ENCODE assay signal across 18 cellular contexts in genomic region chr6:158358450-158359077, GRCh38. TPM values are rescaled to one million over a fixed set of nuclear protein-coding genes. Genes with fewer than 3 reads are reported as not detected.
DNase-seq lines count a peak whose midpoint lies in the region; ATAC-seq and TF ChIP-seq lines count a peak whose summit lies in the region.
"Had no signal": no experiment of that assay in that cellular context is flagged by ENCODE, and none has a peak within 500 bp of the region (broad histone marks: within the 10 kb centered on the region; RNA-seq: fewer than 3 reads in every experiment).

No MANE protein-coding gene starts in this region.

- H3K4me1 Mint-ChIP-seq in activated CD4-positive, alpha-beta T cell treated with anti-CD3 and anti-CD28 coated beads, Interleukin-2, amount 10 ng/mL, durations not matched to agents 7 days and 5 days = peaks cover 31% of the 10 kb centered on the region

- no peaks in the 10 kb centered on the region for H3K4me1 ChIP-seq in colonic mucosa
- H3K4me1 ChIP-seq: ascending aorta, testis had no signal

- no peak overlapping the region for H3K4me3 ChIP-seq in colonic mucosa
- H3K4me3 ChIP-seq: ascending aorta, SK-N-MC, testis had no signal

- no peaks in the 10 kb centered on the region for H3K36me3 ChIP-seq in colonic mucosa
- H3K36me3 ChIP-seq: ascending aorta had no signal

- H3K27ac Mint-ChIP-seq in activated CD4-positive, alpha-beta T cell treated with anti-CD3 and anti-CD28 coated beads, Interleukin-2, amount 10 ng/mL, durations not matched to agents 7 days and 5 days = peak overlapping the region; percentile 32

- no peaks in the 10 kb centered on the region for H3K9me3 ChIP-seq in colonic mucosa
- H3K9me3 ChIP-seq: ascending aorta, Caco-2, testis had no signal

- POLR2A ChIA-PET in activated CD4-positive, alpha-beta T cell treated with anti-CD3 and anti-CD28 coated beads, Interleukin-2, amount 10 ng/mL, durations not matched to agents 7 days and 5 days (lab: Charles Lee) = no interaction called here

- CTCF ChIA-PET in activated CD4-positive, alpha-beta T cell treated with anti-CD3 and anti-CD28 coated beads, Interleukin-2, amount 10 ng/mL, durations not matched to agents 7 days and 5 days (lab: Charles Lee) = no interaction called here

- no peak for TF ChIP-seq CTCF in colonic mucosa (IDR thresholded peaks at IDR 0.05)

- no peak overlapping the region for H3K9ac ChIP-seq in colonic mucosa (ENCODE audit: low read depth in 2 of 2, low read length in 2 of 2)

- in situ Hi-C loops in ACHN (cut with HindIII; ENCODE audit: low pct_ligation_motif_present, low pct_unique_long_range_greater_than_20kb, low sequenced_read_pairs) = no loop called here

- DNase-seq in activated CD4-positive, alpha-beta T cell treated with anti-CD3 and anti-CD28 coated beads, Interleukin-2, amount 10 ng/mL, durations not matched to agents 7 days and 5 days = no peak
- no peak for DNase-seq in activated CD4-positive, alpha-beta T cell treated with anti-CD3 and anti-CD28 coated beads for 4 hours
- DNase-seq in NCI-H2029 treated with DMSO at 0.1 percent for 48 hours (lab: John Stamatoyannopoulos, UW) = peak; percentile 20
- peak; percentile 56 for DNase-seq in colonic mucosa
- no peak for DNase-seq in substantia nigra (lab: John Stamatoyannopoulos, UW)
- no peak for DNase-seq in ACHN
- DNase-seq: activated gamma-delta T cell, Caco-2, cortex of kidney, kidney, MM.1S, NCI-H2171, testis had no signal

- no peak overlapping the region for H3K4me3 Mint-ChIP-seq in activated CD4-positive, alpha-beta T cell treated with anti-CD3 and anti-CD28 coated beads, Interleukin-2, amount 10 ng/mL, durations not matched to agents 7 days and 5 days

- H3K9me3 Mint-ChIP-seq in activated CD4-positive, alpha-beta T cell treated with anti-CD3 and anti-CD28 coated beads, Interleukin-2, amount 10 ng/mL, durations not matched to agents 7 days and 5 days = no peaks in the 10 kb centered on the region

- no peak for ATAC-seq in HG03432 (IDR thresholded peaks at IDR 0.05; ENCODE audit: unreplicated experiment)
- ATAC-seq in GM21423 (IDR thresholded peaks at IDR 0.05; ENCODE audit: unreplicated experiment) = no peak

- H3K27ac ChIP-seq in colonic mucosa (no peak overlapping the region), substantia nigra (ENCODE audit: low read depth, low read length, poor library complexity, severe bottlenecking) (peak overlapping the region; percentile 20)
- H3K27ac ChIP-seq: ascending aorta, SK-N-MC, testis, VCaP had no signal

- no peaks in the 10 kb centered on the region for H3K27me3 Mint-ChIP-seq in activated CD4-positive, alpha-beta T cell treated with anti-CD3 and anti-CD28 coated beads, Interleukin-2, amount 10 ng/mL, durations not matched to agents 7 days and 5 days

- peaks cover 2% of the 10 kb centered on the region for H3K36me3 Mint-ChIP-seq in activated CD4-positive, alpha-beta T cell treated with anti-CD3 and anti-CD28 coated beads, Interleukin-2, amount 10 ng/mL, durations not matched to agents 7 days and 5 days (ENCODE audit: low read depth)

- intact Hi-C loops in colonic mucosa (cut with DNase I) = no loop called here

- H3K27me3 ChIP-seq in colonic mucosa = no peaks in the 10 kb centered on the region
- H3K27me3 ChIP-seq: ascending aorta, testis had no signal

RNA-seq across cellular contexts. Expression of gene TULP4, which starts 46.3 kb away (rescaled TPM):
- total RNA-seq in activated CD4-positive, alpha-beta T cell treated with anti-CD3 and anti-CD28 coated beads, Interleukin-2, amount 10 ng/mL, durations not matched to agents 7 days and 5 days = 10 to 100 TPM; 35.0 to 36.3 TPM
- 10 to 100 TPM; 63.1 to 68.0 TPM for total RNA-seq in colonic mucosa

Comparison
In these comparisons a context has a peak if more than half of its experiments do, and no peak if none do; other contexts are left out.
1. DNase-seq: peak in NCI-H2029 treated with DMSO at 0.1 percent for 48 hours (single experiment) and colonic mucosa (single experiment); none in activated CD4-positive, alpha-beta T cell treated with anti-CD3 and anti-CD28 coated beads, Interleukin-2, amount 10 ng/mL, durations not matched to agents 7 days and 5 days (single experiment), activated CD4-positive, alpha-beta T cell treated with anti-CD3 and anti-CD28 coated beads for 4 hours (0 of 2), substantia nigra (0 of 49) and ACHN (single experiment).